In genomic region chr10:31099664-31100063, GRCh38 we compare ENCODE assay signal across 12 cellular contexts.
DNase-seq lines count a peak whose midpoint lies in the region; ATAC-seq, FAIRE-seq and TF ChIP-seq lines count a peak whose summit lies in the region.
"Had no signal": no experiment of that assay in that cellular context is flagged by ENCODE, and none has a peak within 500 bp of the region (broad histone marks: within the 10 kb centered on the region; RNA-seq: fewer than 3 reads in every experiment).

No MANE protein-coding gene starts in this region.

- no peak overlapping the region for H3K4me3 ChIP-seq in H1 (ENCODE audit: extremely low read depth in 1 of 4, insufficient read depth in 2 of 4, low read depth in 3 of 4, low read length in 4 of 4)

- H2BK120ac ChIP-seq in H1 (replicated peaks; ENCODE audit: low read depth, low read length), result no peak overlapping the region

- H3K27me3 ChIP-seq in H1 (replicated peaks in 1 of 4; ENCODE audit: control insufficient read depth in 3 of 4, extremely low read depth in 1 of 4, insufficient read depth in 3 of 4, low read length in 3 of 4), result no peaks in the 10 kb centered on the region

- H3K4me1 ChIP-seq in H1 (replicated peaks in 1 of 4; ENCODE audit: control insufficient read depth in 3 of 4, insufficient read depth in 4 of 4, low read length in 3 of 4), result peaks cover 0 to 3% (median 0%) of the 10 kb centered on the region in 4 experiments; a peak in 2 of 7 replicates

- H2BK12ac ChIP-seq in H1 (ENCODE audit: low read depth, low read length), result no peak overlapping the region

- no peak overlapping the region for H2BK15ac ChIP-seq in H1 (ENCODE audit: low read length)

- DNase-seq in HPDE6-E6E7 (ENCODE audit: extremely low spot score) (peak; percentile 56), T-cell (no peak), H1 (ENCODE audit: low read depth in 1 of 2, low spot score in 2 of 2) (peak; percentile 9 to 31), DMS79 treated with DMSO at 0.1 percent for 48 hours (lab: John Stamatoyannopoulos, UW) (no peak), GF-D8 (lab: John Stamatoyannopoulos, UW) (no peak)
- DNase-seq in stimulated activated CD4-positive, alpha-beta T cell treated with anti-CD3 and anti-CD28 coated beads, Interleukin-1b, Interleukin-23, amount 100 ng/mL, for 4 hours (ENCODE audit: low read depth in 2 of 2), result peak; percentile 28 to 36
- DNase-seq: GDM1, Kasumi-1, NCI-H524 had no signal

- H3K4me3 Mint-ChIP-seq in T-cell, result no peak overlapping the region
- H3K4me3 Mint-ChIP-seq: central memory CD8-positive, alpha-beta T cell had no signal

- CTCF ChIA-PET in T-cell (lab: Charles Lee), result no interaction called here
- CTCF ChIA-PET in H1 (lab: Charles Lee; ENCODE audit: partially characterized antibody), result interaction anchor here (0.6 to 1.2 kb wide), 3 partner anchors 8 to 30 kb away, joined by 3 to 4 read pairs (median 3); no protein-coding TSS in a partner anchor

- H4K91ac ChIP-seq in H1 (replicated peaks; ENCODE audit: insufficient read length, low read length), result no peak overlapping the region

- no peak for TF ChIP-seq POLR2A in H1 (IDR thresholded peaks at IDR 0.05; ENCODE audit: control extremely low read depth in 1 of 2, low read depth in 2 of 2, low read length in 2 of 2)

- H4K5ac ChIP-seq in H1 (ENCODE audit: insufficient read length, low read depth, low read length), result no peak overlapping the region

- H3K9me3 ChIP-seq in H1 (ENCODE audit: insufficient read depth in 2 of 2, low read depth in 1 of 2, low read length in 1 of 2), result no peaks in the 10 kb centered on the region

- H3K27ac Mint-ChIP-seq in T-cell, result peak overlapping the region; percentile 3 to 61

- no peaks in the 10 kb centered on the region for H3K79me2 ChIP-seq in H1 (ENCODE audit: control insufficient read depth in 1 of 2, insufficient read depth in 2 of 2, low read length in 2 of 2)

- ATAC-seq in T-cell (replicated peaks in 1 of 4), result no peak
- ATAC-seq in HG03159 (IDR thresholded peaks at IDR 0.05; ENCODE audit: unreplicated experiment), result no peak
- ATAC-seq in HG03469 (IDR thresholded peaks at IDR 0.05; ENCODE audit: unreplicated experiment), result no peak

- H2AK5ac ChIP-seq in H1 (ENCODE audit: low read depth, low read length), result no peak overlapping the region

- no peaks in the 10 kb centered on the region for H4K20me1 ChIP-seq in H1 (replicated peaks in 1 of 2; ENCODE audit: control insufficient read depth in 1 of 2, insufficient read depth in 2 of 2, low read length in 2 of 2)

- no peak overlapping the region for H4K8ac ChIP-seq in H1 (ENCODE audit: extremely low read depth, insufficient read depth, low read length)

- H3K56ac ChIP-seq in H1 (replicated peaks; ENCODE audit: insufficient read length, low read depth, low read length), result no peak overlapping the region

- no peak overlapping the region for H3K18ac ChIP-seq in H1 (ENCODE audit: extremely low read depth, low read length)

- H3K27ac ChIP-seq in H1 (ENCODE audit: low read depth, low read length), result no peak overlapping the region

- no peaks in the 10 kb centered on the region for H3K23me2 ChIP-seq in H1 (ENCODE audit: low read depth, low read length)

- no peak for TF ChIP-seq RAD21 in H1 (IDR thresholded peaks at IDR 0.05 in 1 of 2, conservative IDR thresholded peaks at IDR 0.05 in 1 of 2; ENCODE audit: low read depth in 2 of 2, low read length in 2 of 2)

- H3K27me3 Mint-ChIP-seq in T-cell, result no peaks in the 10 kb centered on the region

- no peak for FAIRE-seq in H1 (lab: Jason Lieb, UNC)

- H3K79me1 ChIP-seq in H1 (ENCODE audit: low read depth, low read length), result no peaks in the 10 kb centered on the region

- no peak overlapping the region for H3K4ac ChIP-seq in H1 (replicated peaks; ENCODE audit: insufficient read length, low read depth, low read length)

- peaks cover 16 to 25% (median 20%) of the 10 kb centered on the region in 3 donors for H3K4me1 Mint-ChIP-seq in T-cell
- H3K4me1 Mint-ChIP-seq: central memory CD8-positive, alpha-beta T cell had no signal

- no peaks in the 10 kb centered on the region for H3K9me3 Mint-ChIP-seq in T-cell
- H3K9me3 Mint-ChIP-seq: central memory CD8-positive, alpha-beta T cell had no signal

- H2BK20ac ChIP-seq in H1 (ENCODE audit: low read length), result no peak overlapping the region

- no peak overlapping the region for H2AFZ ChIP-seq in H1 (ENCODE audit: low read length)

- TF ChIP-seq CTCF in H1 (IDR thresholded peaks at IDR 0.05; ENCODE audit: control extremely low read depth in 1 of 3, insufficient read depth in 1 of 3, low read depth in 1 of 3, low read length in 3 of 3), result no peak

- POLR2A ChIA-PET in T-cell (lab: Charles Lee), result no interaction called here
- POLR2A ChIA-PET in H1 (lab: Charles Lee; ENCODE audit: partially characterized antibody), result no interaction called here

- H3K9ac ChIP-seq in H1 (replicated peaks in 1 of 4; ENCODE audit: extremely low read depth in 1 of 4, low read depth in 3 of 4, low read length in 3 of 4), result no peak overlapping the region

- no peaks in the 10 kb centered on the region for H3K36me3 Mint-ChIP-seq in T-cell

- H3K4me2 ChIP-seq in H1 (ENCODE audit: insufficient read depth in 1 of 2, low read depth in 2 of 2, low read length in 2 of 2), result no peak overlapping the region

- H3K14ac ChIP-seq in H1 (ENCODE audit: insufficient read length), result no peak overlapping the region

- no peak overlapping the region for H3K23ac ChIP-seq in H1 (ENCODE audit: insufficient read length)

- H2BK5ac ChIP-seq in H1 (ENCODE audit: low read depth, low read length), result no peak overlapping the region

- TF ChIP-seq EP300 in H1 (IDR thresholded peaks at IDR 0.05; ENCODE audit: borderline replicate concordance in 1 of 2, low read depth in 2 of 2, low read length in 2 of 2), result no peak

- 85% methylated on average over 10 of the region's 10 CpGs; no CpG with 5 or more reads in 1 of the 2 experiments for WGBS in H1 (ENCODE audit: extremely low coverage in 1 of 2, insufficient coverage in 1 of 2, insufficient read length in 1 of 2, insufficient replicate concordance in 2 of 2, low coverage in 1 of 2, low lambda C conversion rate in 2 of 2, missing lambda C conversion rate in 1 of 2), 2 experiments

- no peaks in the 10 kb centered on the region for H3K36me3 ChIP-seq in H1 (ENCODE audit: control insufficient read depth in 2 of 4, insufficient read depth in 4 of 4, low read length in 3 of 4)

TF ChIP-seq in H1, 55 proteins besides CTCF, POLR2A, EP300 and RAD21 (continues in another document):
- no peak for TF ChIP-seq CHD1 (IDR thresholded peaks at IDR 0.05; ENCODE audit: low read depth, low read length)
- TF ChIP-seq BACH1 (IDR thresholded peaks at IDR 0.05; ENCODE audit: low read length), result no peak
- TF ChIP-seq CREB1 (IDR thresholded peaks at IDR 0.05), result no peak
- no peak for TF ChIP-seq SP2 (IDR thresholded peaks at IDR 0.05; ENCODE audit: low read length)
- no peak for TF ChIP-seq MAX (IDR thresholded peaks at IDR 0.05)
- no peak for TF ChIP-seq SAP30 (IDR thresholded peaks at IDR 0.05; ENCODE audit: insufficient read depth, insufficient replicate concordance, low read length)
- TF ChIP-seq YY1 (IDR thresholded peaks at IDR 0.05; ENCODE audit: low read depth, low read length), result no peak
- TF ChIP-seq ATF2 (IDR thresholded peaks at IDR 0.05; ENCODE audit: low read length), result no peak
- TF ChIP-seq ZNF274 (IDR thresholded peaks at IDR 0.05; ENCODE audit: borderline replicate concordance, extremely low read depth, low read length), result no peak
- TF ChIP-seq CBX5 (IDR thresholded peaks at IDR 0.05; ENCODE audit: low read depth, low read length), result no peak
- no peak for TF ChIP-seq TAF1 (IDR thresholded peaks at IDR 0.05; ENCODE audit: low read depth, low read length)
- no peak for TF ChIP-seq RXRA (IDR thresholded peaks at IDR 0.05; ENCODE audit: insufficient read depth, low read depth, low read length)
- TF ChIP-seq SIX5 (IDR thresholded peaks at IDR 0.05; ENCODE audit: low read depth, low read length), result no peak
- TF ChIP-seq SIN3A (conservative IDR thresholded peaks at IDR 0.05 in 1 of 2, IDR thresholded peaks at IDR 0.05 in 1 of 2; ENCODE audit: low read depth in 1 of 2, low read length in 2 of 2), result no peak
- no peak for TF ChIP-seq CTBP2 (IDR thresholded peaks at IDR 0.05; ENCODE audit: borderline replicate concordance, insufficient read depth, insufficient read length, low read length)

Comparison
In these comparisons a context has a peak if more than half of its experiments do, and no peak if none do; other contexts are left out.
1. DNase-seq: peak in HPDE6-E6E7 (single experiment), H1 (2 of 2) and stimulated activated CD4-positive, alpha-beta T cell treated with anti-CD3 and anti-CD28 coated beads, Interleukin-1b, Interleukin-23, amount 100 ng/mL, for 4 hours (2 of 2); none in T-cell (0 of 34), DMS79 treated with DMSO at 0.1 percent for 48 hours (single experiment) and GF-D8 (single experiment).